ENCODE assay signal across 1 cellular context in the genomic region with DNA sequence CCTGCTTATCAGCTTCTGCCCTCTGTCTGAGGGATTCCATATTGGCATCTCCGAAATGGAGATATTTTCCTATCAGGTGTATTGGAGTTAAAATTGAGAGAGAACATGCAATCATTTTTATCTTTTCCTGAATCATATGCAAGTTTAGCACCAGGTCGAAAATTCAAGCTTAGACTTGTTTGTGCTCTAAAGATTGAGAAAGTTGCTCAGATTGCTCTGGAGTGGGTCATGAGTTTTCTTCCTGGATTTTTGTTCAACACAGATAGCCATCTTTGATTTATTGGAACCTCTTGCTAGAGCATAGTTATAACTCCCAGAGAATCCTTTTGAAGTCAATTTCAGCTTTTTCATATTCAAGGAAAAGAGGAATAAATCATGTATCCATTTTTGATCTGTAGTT.
TF ChIP-seq lines count a peak whose summit lies in the region.

No MANE protein-coding gene starts in this region.

TF ChIP-seq in H1, 55 proteins besides CTCF, POLR2A, EP300 and RAD21:
- TF ChIP-seq SIN3A (conservative IDR thresholded peaks at IDR 0.05 in 1 of 2, IDR thresholded peaks at IDR 0.05 in 1 of 2; ENCODE audit: low read depth in 1 of 2, low read length in 2 of 2) (no peak), EGR1 (IDR thresholded peaks at IDR 0.05; ENCODE audit: borderline replicate concordance, low read depth, low read length) (no peak), CREB1 (IDR thresholded peaks at IDR 0.05) (no peak)
